11 cellular contexts compared by ENCODE assay signal in genomic region chr1:109478806-109479205, GRCh38. TPM values are rescaled to one million over a fixed set of nuclear protein-coding genes. Genes with fewer than 3 reads are reported as not detected.
DNase-seq lines count a peak whose midpoint lies in the region; ATAC-seq and TF ChIP-seq lines count a peak whose summit lies in the region.
"Had no signal": no experiment of that assay in that cellular context is flagged by ENCODE, and none has a peak within 500 bp of the region (broad histone marks: within the 10 kb centered on the region; RNA-seq: fewer than 3 reads in every experiment).

No MANE protein-coding gene starts in this region.

- in situ Hi-C loops in GM13977 (cut with MboI; ENCODE audit: low pct_unique_long_range_greater_than_20kb, low sequenced_read_pairs, unreplicated experiment) = no loop called here

- ATAC-seq in left lung (peak; percentile 16), HG03571 (IDR thresholded peaks at IDR 0.05; ENCODE audit: unreplicated experiment) (no peak)
- ATAC-seq: sciatic nerve had no signal

- no peak for TF ChIP-seq CTCF in GM13977 (IDR thresholded peaks at IDR 0.05; ENCODE audit: extremely low read depth, insufficient read depth, missing control alignments)
- peak; percentile 31; the same call in 1 of the 2 replicates for TF ChIP-seq CTCF in LNCaP clone FGC (IDR thresholded peaks at IDR 0.05; ENCODE audit: control insufficient read depth, extremely low read depth, insufficient read depth)
- TF ChIP-seq CTCF in left lung (IDR thresholded peaks at IDR 0.05) = no peak

- H3K4me1 Mint-ChIP-seq in activated naive CD4-positive, alpha-beta T cell treated with anti-CD3 and anti-CD28 coated beads for 36 hours (ENCODE audit: low read depth) = peaks cover 15% of the 10 kb centered on the region

- no peak overlapping the region for H3K4me3 Mint-ChIP-seq in activated naive CD4-positive, alpha-beta T cell treated with anti-CD3 and anti-CD28 coated beads for 36 hours
- H3K4me3 Mint-ChIP-seq: central memory CD8-positive, alpha-beta T cell had no signal

- no peaks in the 10 kb centered on the region for H3K9me3 Mint-ChIP-seq in activated naive CD4-positive, alpha-beta T cell treated with anti-CD3 and anti-CD28 coated beads for 36 hours
- H3K9me3 Mint-ChIP-seq: central memory CD8-positive, alpha-beta T cell had no signal

- H3K27me3 ChIP-seq in left lung = peaks cover 0 to 33% of the 10 kb centered on the region in 2 donors

- no peak overlapping the region for H3K27ac ChIP-seq in left lung

- DNase-seq in GM13977 (ENCODE audit: low spot score) = peak; percentile 48
- DNase-seq in LNCaP clone FGC (ENCODE audit: low read depth) = peak; percentile 50
- DNase-seq in activated naive CD4-positive, alpha-beta T cell treated with anti-CD3 and anti-CD28 coated beads for 36 hours = peak; percentile 69
- no peak for DNase-seq in left lung
- DNase-seq in epidermal melanocyte (ENCODE audit: insufficient read length, low spot score) = no peak
- no peak for DNase-seq in germinal center (ENCODE audit: low spot score)
- DNase-seq: activated gamma-delta T cell treated with Interleukin-2 at 50 U/mL for 16 hours, NCI-H446 treated with DMSO at 0.1 percent for 48 hours had no signal

- peaks cover 7% of the 10 kb centered on the region for H3K27me3 Mint-ChIP-seq in activated naive CD4-positive, alpha-beta T cell treated with anti-CD3 and anti-CD28 coated beads for 36 hours (ENCODE audit: low read depth)

- H3K4me1 ChIP-seq in left lung = peaks cover 6 to 7% of the 10 kb centered on the region in 2 donors

- H3K4me3 ChIP-seq in LNCaP clone FGC (ENCODE audit: low read depth, low read length) (no peak overlapping the region), left lung (no peak overlapping the region)

- no peaks in the 10 kb centered on the region for H3K9me3 ChIP-seq in left lung

- CTCF ChIA-PET in activated naive CD4-positive, alpha-beta T cell treated with anti-CD3 and anti-CD28 coated beads for 36 hours (lab: Charles Lee) = interaction anchor here (0.6 to 1.7 kb wide), 4 partner anchors 9 to 54 kb away, joined by 4 to 9 read pairs (median 5); no protein-coding TSS in a partner anchor

- intact Hi-C loops in activated naive CD4-positive, alpha-beta T cell treated with anti-CD3 and anti-CD28 coated beads for 36 hours (cut with micrococcal nuclease) = no loop called here
- intact Hi-C loops in left lung (cut with DNase I) = no loop called here

- no peaks in the 10 kb centered on the region for H3K36me3 ChIP-seq in left lung

- no peak overlapping the region for H3K27ac Mint-ChIP-seq in activated naive CD4-positive, alpha-beta T cell treated with anti-CD3 and anti-CD28 coated beads for 36 hours

- no peaks in the 10 kb centered on the region for H3K36me3 Mint-ChIP-seq in activated naive CD4-positive, alpha-beta T cell treated with anti-CD3 and anti-CD28 coated beads for 36 hours (ENCODE audit: low read depth)

RNA-seq across cellular contexts. Expression of gene ATXN7L2, which starts 4.9 kb away (rescaled TPM):
- 10 to 100 TPM; 15.2 to 16.4 TPM for total RNA-seq in activated naive CD4-positive, alpha-beta T cell treated with anti-CD3 and anti-CD28 coated beads for 36 hours
- 1 to 10 TPM; 4.7 to 5.6 TPM for total RNA-seq in left lung

RNA-seq across cellular contexts. Expression of gene SYPL2, which starts 12.5 kb away (rescaled TPM):
- under 1 TPM in 1 of 2 experiments, not detected in 1; 0.05 TPM for total RNA-seq in activated naive CD4-positive, alpha-beta T cell treated with anti-CD3 and anti-CD28 coated beads for 36 hours
- 1 to 10 TPM; 3.6 to 4.5 TPM for total RNA-seq in left lung

RNA-seq across cellular contexts. Expression of gene CYB561D1, which starts 15.1 kb away (rescaled TPM):
- total RNA-seq in activated naive CD4-positive, alpha-beta T cell treated with anti-CD3 and anti-CD28 coated beads for 36 hours = 1 to 10 TPM; 6.6 to 8.5 TPM
- 10 to 100 TPM; 11.3 to 14.9 TPM for total RNA-seq in left lung

RNA-seq across cellular contexts. Expression of gene AMIGO1, which starts 30.7 kb away (rescaled TPM):
- total RNA-seq in activated naive CD4-positive, alpha-beta T cell treated with anti-CD3 and anti-CD28 coated beads for 36 hours = 1 to 10 TPM; 1.5 to 1.7 TPM
- 1 to 10 TPM; 4.1 to 8.1 TPM for total RNA-seq in left lung

RNA-seq across cellular contexts. Expression of gene PSMA5, which starts 52.6 kb away (rescaled TPM):
- 100 to 1,000 TPM; 181 to 202 TPM for total RNA-seq in activated naive CD4-positive, alpha-beta T cell treated with anti-CD3 and anti-CD28 coated beads for 36 hours
- total RNA-seq in left lung = 10 to 100 TPM; 62.2 to 89.0 TPM

Comparison
In these comparisons a context has a peak if more than half of its experiments do, and no peak if none do; other contexts are left out.
1. DNase-seq: peak in GM13977 (single experiment), LNCaP clone FGC (single experiment) and activated naive CD4-positive, alpha-beta T cell treated with anti-CD3 and anti-CD28 coated beads for 36 hours (single experiment); none in left lung (0 of 2), epidermal melanocyte (single experiment) and germinal center (single experiment).
2. RNA of gene SYPL2, which starts 12.5 kb away (total RNA-seq): 3.6 to 4.5 TPM in left lung; 0.05 TPM in activated naive CD4-positive, alpha-beta T cell treated with anti-CD3 and anti-CD28 coated beads for 36 hours; every median in the first group is over 4 times any median in the second.